Comparison of ENCODE assay signal across 8 cellular contexts in the genomic region with DNA sequence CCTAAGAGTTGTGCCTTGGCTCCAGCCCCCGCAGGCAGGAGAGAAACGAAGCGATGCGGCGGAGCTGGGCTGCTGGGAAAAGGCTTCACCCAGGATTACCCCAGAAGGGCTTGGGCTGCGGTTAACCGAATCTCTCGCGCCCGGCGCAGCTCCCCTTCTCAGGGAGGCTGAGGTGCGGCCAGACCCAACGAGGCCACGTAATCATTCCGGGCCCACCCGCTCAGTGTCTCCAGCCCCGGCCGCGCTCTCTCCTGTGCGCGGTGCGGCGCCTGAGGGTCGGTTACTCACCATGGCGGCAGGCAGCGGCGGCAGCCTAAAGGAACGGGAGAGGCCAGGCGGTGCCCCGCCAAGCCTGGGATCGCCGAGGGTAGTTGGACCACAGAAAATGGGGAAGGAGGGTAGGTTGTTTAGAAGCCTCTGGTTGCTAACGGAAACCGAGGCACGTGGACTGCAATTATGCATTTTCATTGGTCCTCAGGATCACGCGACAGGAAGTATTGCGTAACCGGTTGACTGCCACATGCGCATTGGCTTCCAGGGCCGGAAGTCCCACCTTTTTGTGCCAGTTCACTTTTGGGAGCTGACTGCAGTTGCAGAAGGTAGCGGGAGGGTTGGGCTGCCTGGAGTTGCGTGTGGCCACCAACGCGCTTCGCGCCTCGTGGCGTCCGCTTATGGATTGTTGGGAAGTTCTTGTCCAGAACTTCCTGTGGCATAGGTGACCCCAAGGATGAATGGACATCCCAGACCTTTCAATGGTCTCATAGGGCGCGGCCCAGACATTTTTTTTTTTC. TPM values are rescaled to one million over a fixed set of nuclear protein-coding genes. Genes with fewer than 3 reads are reported as not detected.
DNase-seq lines count a peak whose midpoint lies in the region; ATAC-seq and TF ChIP-seq lines count a peak whose summit lies in the region.

A gene with protein sequence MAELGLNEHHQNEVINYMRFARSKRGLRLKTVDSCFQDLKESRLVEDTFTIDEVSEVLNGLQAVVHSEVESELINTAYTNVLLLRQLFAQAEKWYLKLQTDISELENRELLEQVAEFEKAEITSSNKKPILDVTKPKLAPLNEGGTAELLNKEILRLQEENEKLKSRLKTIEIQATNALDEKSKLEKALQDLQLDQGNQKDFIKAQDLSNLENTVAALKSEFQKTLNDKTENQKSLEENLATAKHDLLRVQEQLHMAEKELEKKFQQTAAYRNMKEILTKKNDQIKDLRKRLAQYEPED (minus strand): TSS at position 419 of the 791 bp plus-strand sequence. CDS start 128 bp downstream, at position 291.

- peaks cover 23% of the 10 kb centered on the region for H3K79me2 ChIP-seq in hepatocyte

- in situ Hi-C loops in astrocyte of the cerebellum (cut with HindIII; ENCODE audit: low sequenced_read_pairs), result no loop called here

- intact Hi-C loops in vagina (cut with DNase I), result no loop called here

- peak within 1 kb of the TSS; percentile 75 for H3K27ac ChIP-seq in hepatocyte
- peak within 1 kb of the TSS; percentile 51 for H3K27ac ChIP-seq in rectal smooth muscle tissue (ENCODE audit: low read depth, low read length)
- H3K27ac ChIP-seq in vagina, result no peak within 1 kb of the TSS

- H2AFZ ChIP-seq in hepatocyte, result peak within 1 kb of the TSS; percentile 83

- TF ChIP-seq CTCF in GM12865 (IDR thresholded peaks at IDR 0.05; ENCODE audit: insufficient read depth, low read depth, low read length, missing control alignments), result no peak
- no peak for TF ChIP-seq CTCF in astrocyte of the cerebellum (IDR thresholded peaks at IDR 0.05; ENCODE audit: low read depth, low read length, missing control alignments)
- no peak for TF ChIP-seq CTCF in hepatocyte (IDR thresholded peaks at IDR 0.05; ENCODE audit: poor library complexity)
- no peak for TF ChIP-seq CTCF in vagina (IDR thresholded peaks at IDR 0.05)

- H3K27me3 ChIP-seq in hepatocyte (peaks cover 16% of the 10 kb centered on the region), rectal smooth muscle tissue (ENCODE audit: control insufficient read depth, insufficient read depth, low read length) (no peaks in the 10 kb centered on the region), vagina (no peaks in the 10 kb centered on the region)

- no peaks in the 10 kb centered on the region for H4K20me1 ChIP-seq in hepatocyte (ENCODE audit: insufficient read depth, poor library complexity, severe bottlenecking)

- peak within 1 kb of the TSS; percentile 68 for H3K9ac ChIP-seq in rectal smooth muscle tissue (ENCODE audit: low read length)

- ATAC-seq in HG02884 (IDR thresholded peaks at IDR 0.05; ENCODE audit: unreplicated experiment), result peak; percentile 86

- no peak for TF ChIP-seq POLR2A in vagina (IDR thresholded peaks at IDR 0.05)

- peak within 1 kb of the TSS; percentile 91 for H3K4me2 ChIP-seq in hepatocyte

- H3K4me3 ChIP-seq in GM12865 (ENCODE audit: low read depth, low read length), result peak within 1 kb of the TSS; percentile 76
- peak within 1 kb of the TSS; percentile 84 for H3K4me3 ChIP-seq in astrocyte of the cerebellum (ENCODE audit: low read depth, low read length)
- peak within 1 kb of the TSS; percentile 86 for H3K4me3 ChIP-seq in hepatocyte
- H3K4me3 ChIP-seq in rectal smooth muscle tissue (ENCODE audit: low read length), result peak within 1 kb of the TSS; percentile 99
- peak within 1 kb of the TSS; percentile 62 to 74 for H3K4me3 ChIP-seq in vagina

- DNase-seq in GM12865 (ENCODE audit: low read depth) (peak; percentile 96), NCI-H1930 (lab: John Stamatoyannopoulos, UW) (peak; percentile 69 to 85), T-helper 9 cell (peak; percentile 79), astrocyte of the cerebellum (ENCODE audit: low read depth) (peak; percentile 97), hepatocyte (ENCODE audit: low spot score) (peak; percentile 97), vagina (ENCODE audit: extremely low spot score in 2 of 2) (peak in 1 of 2 donors; percentile 96)

- H3K4me1 ChIP-seq in hepatocyte (ENCODE audit: insufficient read depth) (peaks cover 4% of the 10 kb centered on the region), rectal smooth muscle tissue (ENCODE audit: control insufficient read depth, insufficient read depth, low read length) (peaks cover 5% of the 10 kb centered on the region), vagina (peaks cover 19% of the 10 kb centered on the region)

- H3K9me2 ChIP-seq in hepatocyte (replicated peaks; ENCODE audit: insufficient read depth), result no peaks in the 10 kb centered on the region

- H3K9me3 ChIP-seq in hepatocyte (ENCODE audit: low read depth), result no peaks in the 10 kb centered on the region
- H3K9me3 ChIP-seq in vagina, result no peaks in the 10 kb centered on the region

- 5% methylated on average over 52 of the region's 52 CpGs for WGBS in hepatocyte (ENCODE audit: low lambda C conversion rate, missing lambda C conversion rate)

- H3K36me3 ChIP-seq in hepatocyte (replicated peaks; ENCODE audit: insufficient read depth, low read depth) (no peaks in the 10 kb centered on the region), rectal smooth muscle tissue (ENCODE audit: control insufficient read depth, insufficient read depth, low read length) (no peaks in the 10 kb centered on the region), vagina (no peaks in the 10 kb centered on the region)

RNA-seq across cellular contexts. Expression of the gene that starts here (rescaled TPM):
- total RNA-seq in hepatocyte (24.8 and 25.1 TPM in 2 replicates), vagina (9.1 TPM)
- 11.7 and 14.3 TPM in 2 replicates for polyA plus RNA-seq in hepatocyte
